8 cellular contexts compared by ENCODE assay signal in genomic region chr14:105481886-105482454, GRCh38. TPM values are rescaled to one million over a fixed set of nuclear protein-coding genes. Genes with fewer than 3 reads are reported as not detected.
DNase-seq lines count a peak whose midpoint lies in the region; ATAC-seq and TF ChIP-seq lines count a peak whose summit lies in the region.

No MANE protein-coding gene starts in this region.

- TF ChIP-seq CTCF in fibroblast of lung (conservative IDR thresholded peaks at IDR 0.05 in 1 of 2, IDR thresholded peaks at IDR 0.05 in 1 of 2; ENCODE audit: low read depth in 1 of 2, low read length in 2 of 2), result peak; percentile 24 to 27
- TF ChIP-seq CTCF in natural killer cell (IDR thresholded peaks at IDR 0.05), result no peak

- H3K36me3 Mint-ChIP-seq in CD4-positive, alpha-beta memory T cell, result peaks cover 0 to 13% of the 10 kb centered on the region in 2 donors
- H3K36me3 Mint-ChIP-seq in activated T-helper 17 cell treated with anti-CD3 and anti-CD28 coated beads, Interleukin-2, amount 50 U/mL, for 72 hours (ENCODE audit: low read depth), result no peaks in the 10 kb centered on the region
- no peaks in the 10 kb centered on the region for H3K36me3 Mint-ChIP-seq in natural killer cell
- peaks cover 3 to 4% of the 10 kb centered on the region in 2 donors for H3K36me3 Mint-ChIP-seq in stimulated activated naive B cell treated with anti-CD40 and anti-IgM and Interleukin-4, amounts not matched to agents 10 μg/mL and 1 μg/mL and 100 μg/mL, for 72 hours

- no peaks in the 10 kb centered on the region for H3K36me3 ChIP-seq in CD4-positive, alpha-beta memory T cell (ENCODE audit: insufficient read depth, low read length)
- no peaks in the 10 kb centered on the region for H3K36me3 ChIP-seq in Karpas-422 (ENCODE audit: insufficient read depth, low read length)
- peaks cover 6% of the 10 kb centered on the region for H3K36me3 ChIP-seq in fibroblast of lung (ENCODE audit: control insufficient read depth, insufficient read depth, low read length)

- H3K9ac ChIP-seq in Karpas-422 (ENCODE audit: low read length) (peak overlapping the region; percentile 65; the same call in 1 of the 2 replicates), fibroblast of lung (ENCODE audit: insufficient read depth, low read length) (peak overlapping the region; percentile 96)

- peak overlapping the region in 1 of 2 donors; percentile 80 for H3K4me3 ChIP-seq in CD4-positive, alpha-beta memory T cell (ENCODE audit: low read length in 2 of 2)
- H3K4me3 ChIP-seq in Karpas-422 (ENCODE audit: low read length), result peak overlapping the region; percentile 42; the same call in 1 of the 2 replicates
- peak overlapping the region in 1 of 4 experiments; percentile 55 for H3K4me3 ChIP-seq in fibroblast of lung (replicated peaks in 1 of 4; ENCODE audit: control extremely low read depth in 1 of 4, insufficient read depth in 1 of 4, low read depth in 3 of 4, low read length in 4 of 4)

- H3K4me1 Mint-ChIP-seq in CD4-positive, alpha-beta memory T cell, result peaks cover 33 to 75% (median 53%) of the 10 kb centered on the region in 4 donors
- peaks cover 20% of the 10 kb centered on the region for H3K4me1 Mint-ChIP-seq in activated T-helper 17 cell treated with anti-CD3 and anti-CD28 coated beads, Interleukin-2, amount 50 U/mL, for 72 hours
- peaks cover 19 to 72% of the 10 kb centered on the region in 2 donors for H3K4me1 Mint-ChIP-seq in natural killer cell
- H3K4me1 Mint-ChIP-seq in stimulated activated naive B cell treated with anti-CD40 and anti-IgM and Interleukin-4, amounts not matched to agents 10 μg/mL and 1 μg/mL and 100 μg/mL, for 72 hours, result peaks cover 57 to 86% of the 10 kb centered on the region in 2 donors

- H3K4me1 ChIP-seq in CD4-positive, alpha-beta memory T cell (ENCODE audit: insufficient read depth, low read length), result peaks cover 80% of the 10 kb centered on the region
- H3K4me1 ChIP-seq in Karpas-422 (ENCODE audit: low read length) (peaks cover 37% of the 10 kb centered on the region), fibroblast of lung (ENCODE audit: control insufficient read depth, extremely low read depth, insufficient read depth, low read length) (peaks cover 17% of the 10 kb centered on the region)

- H3K4me3 Mint-ChIP-seq in CD4-positive, alpha-beta memory T cell, result peak overlapping the region; percentile 76 to 91 (median 86)
- peak overlapping the region; percentile 78 for H3K4me3 Mint-ChIP-seq in activated T-helper 17 cell treated with anti-CD3 and anti-CD28 coated beads, Interleukin-2, amount 50 U/mL, for 72 hours
- peak overlapping the region; percentile 67 for H3K4me3 Mint-ChIP-seq in natural killer cell
- H3K4me3 Mint-ChIP-seq in stimulated activated naive B cell treated with anti-CD40 and anti-IgM and Interleukin-4, amounts not matched to agents 10 μg/mL and 1 μg/mL and 100 μg/mL, for 72 hours, result peak overlapping the region; percentile 82 to 83

- H3K27ac ChIP-seq in CD4-positive, alpha-beta memory T cell (ENCODE audit: low read depth, low read length), result peak overlapping the region; percentile 97
- H3K27ac ChIP-seq in Karpas-422 (ENCODE audit: low read length) (no peak overlapping the region), fibroblast of lung (ENCODE audit: insufficient read depth, low read length) (peak overlapping the region; percentile 99)

- H3K9me2 ChIP-seq in Karpas-422 (replicated peaks; ENCODE audit: insufficient read depth, low read length), result no peaks in the 10 kb centered on the region

- peak overlapping the region; percentile 96 to 100 (median 100) for H3K27ac Mint-ChIP-seq in CD4-positive, alpha-beta memory T cell
- H3K27ac Mint-ChIP-seq in activated T-helper 17 cell treated with anti-CD3 and anti-CD28 coated beads, Interleukin-2, amount 50 U/mL, for 72 hours, result peak overlapping the region; percentile 100
- H3K27ac Mint-ChIP-seq in natural killer cell, result peak overlapping the region; percentile 95 to 100
- peak overlapping the region; percentile 99 for H3K27ac Mint-ChIP-seq in stimulated activated naive B cell treated with anti-CD40 and anti-IgM and Interleukin-4, amounts not matched to agents 10 μg/mL and 1 μg/mL and 100 μg/mL, for 72 hours

- POLR2A ChIA-PET in CD4-positive, alpha-beta memory T cell (lab: Charles Lee; ENCODE audit: partially characterized antibody), result interaction anchor here (1.0 to 8.3 kb wide), 13 partner anchors 8 to 574 kb away, joined by 3 to 346 read pairs (median 5); partner anchors contain the start of genes BRF1, GPR132, TEDC1 and TEX22

- H4K20me1 ChIP-seq in Karpas-422 (ENCODE audit: insufficient read depth, low read depth, low read length), result 0 out of 2 replicates have a peak, but pooled peaks cover 7% of the 10 kb centered on the region
- H4K20me1 ChIP-seq in fibroblast of lung (ENCODE audit: control insufficient read depth, extremely low read depth, insufficient read depth, low read length), result no peaks in the 10 kb centered on the region

- H3K79me2 ChIP-seq in Karpas-422 (ENCODE audit: low read length) (no peaks in the 10 kb centered on the region), fibroblast of lung (ENCODE audit: control insufficient read depth, insufficient read depth, low read length) (peaks cover 4% of the 10 kb centered on the region)

- peaks cover 0 to 7% (median 0%) of the 10 kb centered on the region in 8 donors for H3K9me3 Mint-ChIP-seq in CD4-positive, alpha-beta memory T cell
- H3K9me3 Mint-ChIP-seq in activated T-helper 17 cell treated with anti-CD3 and anti-CD28 coated beads, Interleukin-2, amount 50 U/mL, for 72 hours, result no peaks in the 10 kb centered on the region
- H3K9me3 Mint-ChIP-seq in natural killer cell, result no peaks in the 10 kb centered on the region
- H3K9me3 Mint-ChIP-seq in stimulated activated naive B cell treated with anti-CD40 and anti-IgM and Interleukin-4, amounts not matched to agents 10 μg/mL and 1 μg/mL and 100 μg/mL, for 72 hours, result peaks cover 2 to 4% of the 10 kb centered on the region in 2 donors

- CTCF ChIA-PET in CD4-positive, alpha-beta memory T cell (lab: Charles Lee; ENCODE audit: partially characterized antibody), result interaction anchor here (1.0 to 3.0 kb wide), 8 partner anchors 8 to 112 kb away, joined by 3 to 122 read pairs (median 4); no protein-coding TSS in a partner anchor

- H2AFZ ChIP-seq in Karpas-422 (ENCODE audit: low read length) (no peak overlapping the region), fibroblast of lung (ENCODE audit: low read length) (no peak overlapping the region)

- H3K9me3 ChIP-seq in CD4-positive, alpha-beta memory T cell (ENCODE audit: control insufficient read depth in 1 of 2, low read length in 2 of 2), result no peaks in the 10 kb centered on the region
- H3K9me3 ChIP-seq in Karpas-422 (ENCODE audit: low read length), result no peaks in the 10 kb centered on the region
- H3K9me3 ChIP-seq in fibroblast of lung (ENCODE audit: control insufficient read depth, insufficient read depth, low read depth, low read length), result no peaks in the 10 kb centered on the region

- H3K4me2 ChIP-seq in Karpas-422 (ENCODE audit: low read depth, low read length, poor library complexity, severe bottlenecking) (peak overlapping the region; percentile 70), fibroblast of lung (ENCODE audit: extremely low read depth, insufficient read depth, low read length) (peak overlapping the region; percentile 32)

- H3K27me3 Mint-ChIP-seq in CD4-positive, alpha-beta memory T cell, result no peaks in the 10 kb centered on the region
- no peaks in the 10 kb centered on the region for H3K27me3 Mint-ChIP-seq in activated T-helper 17 cell treated with anti-CD3 and anti-CD28 coated beads, Interleukin-2, amount 50 U/mL, for 72 hours
- H3K27me3 Mint-ChIP-seq in natural killer cell (ENCODE audit: low read depth in 2 of 2), result peaks cover 0 to 3% of the 10 kb centered on the region in 2 donors
- H3K27me3 Mint-ChIP-seq in stimulated activated naive B cell treated with anti-CD40 and anti-IgM and Interleukin-4, amounts not matched to agents 10 μg/mL and 1 μg/mL and 100 μg/mL, for 72 hours, result peaks cover 13 to 15% of the 10 kb centered on the region in 2 donors

- intact Hi-C loops in CD4-positive, alpha-beta memory T cell (cut with micrococcal nuclease), result loop anchor here (1.0 to 2.0 kb wide), 4 partner anchors 7 to 181 kb away; partner anchors contain the start of gene BRF1
- intact Hi-C loops in natural killer cell (cut with micrococcal nuclease), result loop anchor here (1.0 kb wide), 1 partner anchor 8 kb away; no protein-coding TSS in a partner anchor

- no peaks in the 10 kb centered on the region for H3K27me3 ChIP-seq in CD4-positive, alpha-beta memory T cell (ENCODE audit: insufficient read depth, low read length)
- H3K27me3 ChIP-seq in Karpas-422 (ENCODE audit: low read length) (no peaks in the 10 kb centered on the region), fibroblast of lung (ENCODE audit: control insufficient read depth, insufficient read depth, low read length) (peaks cover 11% of the 10 kb centered on the region)

- peak; percentile 98 to 99 (median 99) for DNase-seq in CD4-positive, alpha-beta memory T cell
- DNase-seq in Karpas-422 (peak; percentile 99), RKO (ENCODE audit: low spot score) (peak; percentile 97), fibroblast of lung (ENCODE audit: low read depth in 2 of 2) (peak; percentile 93 to 96), natural killer cell (peak; percentile 92)
- peak; percentile 91 for DNase-seq in stimulated activated naive B cell treated with anti-CD40 and anti-IgM and Interleukin-4, amounts not matched to agents 10 μg/mL and 1 μg/mL and 100 μg/mL, for 72 hours

- ATAC-seq in GM21515 (IDR thresholded peaks at IDR 0.05; ENCODE audit: unreplicated experiment), result peak; percentile 40
- peak; percentile 76 for ATAC-seq in activated T-helper 17 cell treated with anti-CD3 and anti-CD28 coated beads, Interleukin-2, amount 50 U/mL, for 72 hours (replicated peaks)
- peak; percentile 58 to 79 (median 67) for ATAC-seq in natural killer cell
- peak; percentile 62 to 64 for ATAC-seq in stimulated activated naive B cell treated with anti-CD40 and anti-IgM and Interleukin-4, amounts not matched to agents 10 μg/mL and 1 μg/mL and 100 μg/mL, for 72 hours (replicated peaks)

RNA-seq across cellular contexts. Expression of gene CRIP1, which starts 4.7 kb away (rescaled TPM):
- 100 to 1,000 TPM; 276 to 290 TPM for total RNA-seq in CD4-positive, alpha-beta memory T cell
- 1,000 to 10,000 TPM; 1,440 to 2,028 TPM for polyA plus RNA-seq in CD4-positive, alpha-beta memory T cell
- total RNA-seq in Karpas-422 (2014; rRNA removed; shearing (Covaris generic); ENCODE audit: low replicate concordance), result 140 and 285 TPM in 2 replicates
- 100 to 1,000 TPM; 271 to 358 TPM for total RNA-seq in activated T-helper 17 cell treated with anti-CD3 and anti-CD28 coated beads, Interleukin-2, amount 50 U/mL, for 72 hours
- total RNA-seq in fibroblast of lung (1.3 and 3.0 TPM in 2 replicates), natural killer cell (100 to 1,000 TPM; 276 to 334 (median 290) TPM)
- 2.5 and 5.2 TPM in 2 replicates for polyA plus RNA-seq in fibroblast of lung
- 13.1 and 29.6 TPM in 2 replicates for polyA plus RNA-seq in fibroblast of lung (2012)
- 1.0 TPM in 1 of 2 replicates, not detected in the other for polyA minus RNA-seq in fibroblast of lung (ENCODE audit: low replicate concordance)

RNA-seq across cellular contexts. Expression of gene CRIP2, which starts 7.3 kb away (rescaled TPM):
- 10 to 100 TPM; 12.1 to 13.0 TPM for total RNA-seq in CD4-positive, alpha-beta memory T cell
- polyA plus RNA-seq in CD4-positive, alpha-beta memory T cell, result 100 to 1,000 TPM in 1 of 2 donors, 10 to 100 TPM in 1; 84.5 to 256 TPM
- 0.45 TPM in 1 of 2 replicates, not detected in the other for total RNA-seq in Karpas-422 (2014; rRNA removed; shearing (Covaris generic); ENCODE audit: low replicate concordance)
- total RNA-seq in activated T-helper 17 cell treated with anti-CD3 and anti-CD28 coated beads, Interleukin-2, amount 50 U/mL, for 72 hours, result 1 to 10 TPM in 1 of 2 donors, under 1 TPM in 1; 0.97 to 2.2 TPM
- total RNA-seq in fibroblast of lung (37.5 and 68.5 TPM in 2 replicates), natural killer cell (1 to 10 TPM; 1.7 to 4.6 (median 2.0) TPM)
- polyA plus RNA-seq in fibroblast of lung, result 58.9 and 59.8 TPM in 2 replicates
- 121 and 148 TPM in 2 replicates for polyA plus RNA-seq in fibroblast of lung (2012)
- 48.7 and 62.4 TPM in 2 replicates for polyA minus RNA-seq in fibroblast of lung (ENCODE audit: low replicate concordance)

RNA-seq across cellular contexts. Expression of gene TEDC1, which starts 9.1 kb away (rescaled TPM):
- total RNA-seq in CD4-positive, alpha-beta memory T cell, result 10 to 100 TPM; 25.4 to 30.2 TPM
- 10 to 100 TPM; 10.2 to 10.4 TPM for polyA plus RNA-seq in CD4-positive, alpha-beta memory T cell
- 9.8 and 35.6 TPM in 2 replicates for total RNA-seq in Karpas-422 (2014; rRNA removed; shearing (Covaris generic); ENCODE audit: low replicate concordance)
- total RNA-seq in activated T-helper 17 cell treated with anti-CD3 and anti-CD28 coated beads, Interleukin-2, amount 50 U/mL, for 72 hours, result 10 to 100 TPM; 23.3 to 39.1 TPM
- total RNA-seq in fibroblast of lung (1.0 and 2.5 TPM in 2 replicates), natural killer cell (100 to 1,000 TPM in 2 of 3 donors, 10 to 100 TPM in 1; 70.0 to 233 (median 112) TPM)
- polyA plus RNA-seq in fibroblast of lung, result 0.69 and 2.1 TPM in 2 replicates
- 1.9 and 8.9 TPM in 2 replicates for polyA plus RNA-seq in fibroblast of lung (2012)
- 0.94 and 2.7 TPM in 2 replicates for polyA minus RNA-seq in fibroblast of lung (ENCODE audit: low replicate concordance)

RNA-seq across cellular contexts. Expression of gene TMEM121, which starts 44.4 kb away (rescaled TPM):
- 1 to 10 TPM; 5.4 to 6.3 TPM for total RNA-seq in CD4-positive, alpha-beta memory T cell
- polyA plus RNA-seq in CD4-positive, alpha-beta memory T cell, result 1 to 10 TPM; 6.6 to 9.5 TPM
- total RNA-seq in Karpas-422 (2014; rRNA removed; shearing (Covaris generic); ENCODE audit: low replicate concordance), result 0.18 TPM in 1 of 2 replicates, not detected in the other
- total RNA-seq in activated T-helper 17 cell treated with anti-CD3 and anti-CD28 coated beads, Interleukin-2, amount 50 U/mL, for 72 hours, result 10 to 100 TPM in 1 of 2 donors, 1 to 10 TPM in 1; 2.5 to 12.3 TPM
- 5.1 and 8.0 TPM in 2 replicates for total RNA-seq in fibroblast of lung
- polyA plus RNA-seq in fibroblast of lung, result 0.30 and 0.45 TPM in 2 replicates
- 0.71 and 1.7 TPM in 2 replicates for polyA plus RNA-seq in fibroblast of lung (2012)
- polyA minus RNA-seq in fibroblast of lung (ENCODE audit: low replicate concordance), result 0.15 and 0.51 TPM in 2 replicates
- under 1 TPM in 2 of 3 donors, not detected in 1; 0.54 to 0.80 TPM for total RNA-seq in natural killer cell

Comparison
In these comparisons a context has a peak if more than half of its experiments do, and no peak if none do; other contexts are left out.
1. RNA of gene CRIP1, which starts 4.7 kb away (total RNA-seq): 271 to 358 TPM in activated T-helper 17 cell treated with anti-CD3 and anti-CD28 coated beads, Interleukin-2, amount 50 U/mL, for 72 hours, 276 to 334 TPM in natural killer cell, 276 to 290 TPM in CD4-positive, alpha-beta memory T cell and 140 to 285 TPM in Karpas-422; 1.3 to 3.0 TPM in fibroblast of lung; every median in the first group is over 10 times any median in the second.
2. Peak in every context shown above with its lines, with median percentiles within 50 percentile points of each other: DNase-seq, H3K27ac Mint-ChIP-seq, H3K4me3 Mint-ChIP-seq and ATAC-seq.